Comparison of ENCODE assay signal across 8 cellular contexts in genomic region chr3:194640829-194641228, GRCh38. TPM values are rescaled to one million over a fixed set of nuclear protein-coding genes. Genes with fewer than 3 reads are reported as not detected.
DNase-seq lines count a peak whose midpoint lies in the region; ATAC-seq, FAIRE-seq and TF ChIP-seq lines count a peak whose summit lies in the region.

No MANE protein-coding gene starts in this region.

- dilution Hi-C loops in endothelial cell of umbilical vein (cut with MboI; ENCODE audit: extremely low pct_ligation_motif_present, low sequenced_read_pairs), result no loop called here

- intact Hi-C loops in endothelial cell of umbilical vein (cut with micrococcal nuclease), result loop anchor here (1.0 kb wide), 6 partner anchors 9 to 619 kb away; partner anchors contain the start of gene LSG1
- intact Hi-C loops in kidney (cut with DNase I), result no loop called here

- FAIRE-seq in endothelial cell of umbilical vein (lab: Jason Lieb, UNC) (no peak), kidney (lab: Jason Lieb, UNC) (no peak)

- POLR2A ChIA-PET in endothelial cell of umbilical vein (lab: Charles Lee), result interaction anchor here (0.7 to 1.7 kb wide), 8 partner anchors 12 to 66 kb away, joined by 3 to 10 read pairs (median 6); no protein-coding TSS in a partner anchor

- H3K9me3 ChIP-seq in endothelial cell of umbilical vein (replicated peaks; ENCODE audit: control insufficient read depth, insufficient read depth, low read length) (no peaks in the 10 kb centered on the region), kidney (ENCODE audit: control insufficient read depth in 1 of 2, low read length in 2 of 2) (no peaks in the 10 kb centered on the region)

- H3K9me1 ChIP-seq in endothelial cell of umbilical vein (replicated peaks; ENCODE audit: control insufficient read depth, extremely low read depth, insufficient read depth, low read length), result no peaks in the 10 kb centered on the region

- H3K4me1 ChIP-seq in endothelial cell of umbilical vein (ENCODE audit: control insufficient read depth, extremely low read depth, insufficient read depth, low read length) (peaks cover 35% of the 10 kb centered on the region), kidney (ENCODE audit: control insufficient read depth in 1 of 2, insufficient read depth in 1 of 2, low read depth in 1 of 2, low read length in 2 of 2) (no peaks in the 10 kb centered on the region)

- no peak for ATAC-seq in HG03095 (IDR thresholded peaks at IDR 0.05; ENCODE audit: unreplicated experiment)

- TF ChIP-seq CTCF in GM20000 (IDR thresholded peaks at IDR 0.05; ENCODE audit: extremely low read depth, missing control alignments), result peak; percentile 12
- peak; percentile 49 to 61 for TF ChIP-seq CTCF in endothelial cell of umbilical vein (IDR thresholded peaks at IDR 0.05; ENCODE audit: extremely low read depth in 1 of 2, insufficient read depth in 1 of 2, low read depth in 1 of 2, low read length in 2 of 2)
- TF ChIP-seq CTCF in kidney (IDR thresholded peaks at IDR 0.05; ENCODE audit: borderline replicate concordance, extremely low read depth, insufficient read depth), result no peak

- DNase-seq in GM20000 (ENCODE audit: low spot score) (no peak), T-helper 9 cell (peak; percentile 8), endothelial cell of umbilical vein (ENCODE audit: low read depth, low spot score) (peak; percentile 79), kidney (no peak), ureter (ENCODE audit: low spot score) (no peak), C1 segment of cervical spinal cord (lab: John Stamatoyannopoulos, UW) (no peak)
- DNase-seq in stimulated activated CD4-positive, alpha-beta T cell treated with anti-CD3 and anti-CD28 coated beads, Interleukin-2, amount 100 ng/mL, for 48 hours, result peak; percentile 13 to 27

- no peak for TF ChIP-seq POLR2A in endothelial cell of umbilical vein (IDR thresholded peaks at IDR 0.05; ENCODE audit: low read depth, low read length)

- H3K36me3 ChIP-seq in endothelial cell of umbilical vein (ENCODE audit: control insufficient read depth in 2 of 2, extremely low read depth in 1 of 2, insufficient read depth in 2 of 2, low read length in 2 of 2), result peaks cover 2 to 17% of the 10 kb centered on the region in 2 experiments
- peaks cover 10 to 17% of the 10 kb centered on the region in 2 donors for H3K36me3 ChIP-seq in kidney (ENCODE audit: control insufficient read depth in 1 of 2, insufficient read depth in 2 of 2, low read length in 2 of 2)

- peak overlapping the region; percentile 24 for H2AFZ ChIP-seq in endothelial cell of umbilical vein (ENCODE audit: low read depth, low read length)

- H3K9ac ChIP-seq in endothelial cell of umbilical vein (replicated peaks; ENCODE audit: extremely low read depth, insufficient read depth, low read length) (peak overlapping the region; percentile 80), kidney (ENCODE audit: low read length in 2 of 2) (no peak overlapping the region)

- TSS peak; percentile 65 for BruUV-seq in endothelial cell of umbilical vein (replicated peaks; lab: Mats Ljungman, UMichigan)

- H3K4me3 ChIP-seq in endothelial cell of umbilical vein (replicated peaks in 1 of 3; ENCODE audit: insufficient read depth in 1 of 3, low read depth in 1 of 3, low read length in 3 of 3) (peak overlapping the region in 1 of 3 experiments; percentile 14), kidney (ENCODE audit: low read length in 2 of 2) (no peak overlapping the region)

- H4K20me1 ChIP-seq in endothelial cell of umbilical vein (replicated peaks; ENCODE audit: control insufficient read depth, extremely low read depth, insufficient read depth, low read length), result no peaks in the 10 kb centered on the region

- CTCF ChIA-PET in endothelial cell of umbilical vein (lab: Charles Lee), result interaction anchor here (0.7 to 3.8 kb wide), 14 partner anchors 9 to 672 kb away, joined by 3 to 52 read pairs (median 6); partner anchors contain the start of gene LSG1

- H3K27ac ChIP-seq in endothelial cell of umbilical vein (ENCODE audit: insufficient read depth, low read depth, low read length) (peak overlapping the region; percentile 91), kidney (ENCODE audit: low read depth in 2 of 2, low read length in 2 of 2) (no peak overlapping the region)

- no peaks in the 10 kb centered on the region for H3K79me2 ChIP-seq in endothelial cell of umbilical vein (ENCODE audit: control insufficient read depth, insufficient read depth, low read length)

- H3K27me3 ChIP-seq in endothelial cell of umbilical vein (ENCODE audit: control insufficient read depth in 2 of 2, insufficient read depth in 2 of 2, low read length in 2 of 2), result no peaks in the 10 kb centered on the region

- peak overlapping the region; percentile 71 for H3K4me2 ChIP-seq in endothelial cell of umbilical vein (ENCODE audit: insufficient read depth, low read length)

TF ChIP-seq in endothelial cell of umbilical vein, 7 proteins besides CTCF, POLR2A, EP300 and RAD21:
- TF ChIP-seq EZH2 (IDR thresholded peaks at IDR 0.05; ENCODE audit: borderline replicate concordance, low read depth, low read length, severe bottlenecking), result no peak
- no peak for TF ChIP-seq FOS (IDR thresholded peaks at IDR 0.05; ENCODE audit: borderline replicate concordance, insufficient read depth, low read length)
- no peak for TF ChIP-seq JUN (IDR thresholded peaks at IDR 0.05; ENCODE audit: borderline replicate concordance, insufficient read depth, insufficient read length, low read depth)
- no peak for TF ChIP-seq MYC (IDR thresholded peaks at IDR 0.05; ENCODE audit: low read depth, low read length)
- no peak for TF ChIP-seq MAX (IDR thresholded peaks at IDR 0.05; ENCODE audit: insufficient read depth, insufficient read length)
- TF ChIP-seq POLR2AphosphoS5 (IDR thresholded peaks at IDR 0.05; ENCODE audit: insufficient read depth, low read depth, low read length), result no peak
- no peak for TF ChIP-seq GATA2 (IDR thresholded peaks at IDR 0.05; ENCODE audit: insufficient read depth, insufficient read length, low read depth, low read length)

RNA-seq across cellular contexts. Expression of gene TMEM44, which starts 7.6 kb away (rescaled TPM):
- 115 and 125 TPM in 2 replicates for total RNA-seq in endothelial cell of umbilical vein
- polyA plus RNA-seq in endothelial cell of umbilical vein, result 88.8 and 93.8 TPM in 2 replicates
- 73.3 and 74.2 TPM in 2 replicates for polyA plus RNA-seq in endothelial cell of umbilical vein (2011; cell fraction: cytosol; rRNA removed)
- 348 and 401 TPM in 2 replicates for polyA plus RNA-seq in endothelial cell of umbilical vein (2011; cell fraction: nucleus; rRNA removed)
- 34.9 and 42.8 TPM in 2 replicates for polyA plus RNA-seq in endothelial cell of umbilical vein (2012)
- polyA minus RNA-seq in endothelial cell of umbilical vein, result 87.1 and 91.8 TPM in 2 replicates
- polyA minus RNA-seq in endothelial cell of umbilical vein (2011; cell fraction: cytosol; rRNA and poly(A)+ RNA removed), result 7.1 TPM
- polyA minus RNA-seq in endothelial cell of umbilical vein (2011; cell fraction: nucleus; rRNA and poly(A)+ RNA removed), result 95.3 and 107 TPM in 2 replicates
- total RNA-seq in kidney, result 15.7 TPM
- 7.0 TPM for polyA plus RNA-seq in kidney (ENCODE audit: insufficient read depth, low read depth, low replicate concordance)
- total RNA-seq in ureter, result 19.9 TPM

RNA-seq across cellular contexts. Expression of gene LSG1, which starts 31.2 kb away (rescaled TPM):
- total RNA-seq in endothelial cell of umbilical vein, result 48.3 and 52.7 TPM in 2 replicates
- polyA plus RNA-seq in endothelial cell of umbilical vein, result 47.1 and 50.0 TPM in 2 replicates
- 35.2 and 39.4 TPM in 2 replicates for polyA plus RNA-seq in endothelial cell of umbilical vein (2011; cell fraction: cytosol; rRNA removed)
- 263 and 312 TPM in 2 replicates for polyA plus RNA-seq in endothelial cell of umbilical vein (2011; cell fraction: nucleus; rRNA removed)
- 29.2 and 52.6 TPM in 2 replicates for polyA plus RNA-seq in endothelial cell of umbilical vein (2012)
- polyA minus RNA-seq in endothelial cell of umbilical vein, result 86.6 and 130 TPM in 2 replicates
- polyA minus RNA-seq in endothelial cell of umbilical vein (2011; cell fraction: cytosol; rRNA and poly(A)+ RNA removed), result 33.1 TPM
- polyA minus RNA-seq in endothelial cell of umbilical vein (2011; cell fraction: nucleus; rRNA and poly(A)+ RNA removed), result 95.1 and 134 TPM in 2 replicates
- 33.3 TPM for total RNA-seq in kidney
- polyA plus RNA-seq in kidney (ENCODE audit: insufficient read depth, low read depth, low replicate concordance), result 14.8 TPM
- 64.5 TPM for total RNA-seq in ureter

RNA-seq across cellular contexts. Expression of gene FAM43A, which starts 44.9 kb away (rescaled TPM):
- total RNA-seq in endothelial cell of umbilical vein (246 and 307 TPM in 2 replicates), kidney (11.4 TPM), ureter (5.2 TPM)
- polyA plus RNA-seq in endothelial cell of umbilical vein (244 and 316 TPM in 2 replicates), kidney (ENCODE audit: insufficient read depth, low read depth, low replicate concordance) (5.0 TPM)
- 143 and 265 TPM in 2 replicates for polyA plus RNA-seq in endothelial cell of umbilical vein (2011; cell fraction: cytosol; rRNA removed)
- polyA plus RNA-seq in endothelial cell of umbilical vein (2011; cell fraction: nucleus; rRNA removed), result 173 and 198 TPM in 2 replicates
- polyA plus RNA-seq in endothelial cell of umbilical vein (2012), result 105 and 115 TPM in 2 replicates
- polyA minus RNA-seq in endothelial cell of umbilical vein, result 94.3 and 128 TPM in 2 replicates
- 3.8 TPM for polyA minus RNA-seq in endothelial cell of umbilical vein (2011; cell fraction: cytosol; rRNA and poly(A)+ RNA removed)
- polyA minus RNA-seq in endothelial cell of umbilical vein (2011; cell fraction: nucleus; rRNA and poly(A)+ RNA removed), result 53.5 and 134 TPM in 2 replicates

Comparison
In these comparisons a context has a peak if more than half of its experiments do, and no peak if none do; other contexts are left out.
1. DNase-seq: peak in T-helper 9 cell (single experiment), endothelial cell of umbilical vein (single experiment) and stimulated activated CD4-positive, alpha-beta T cell treated with anti-CD3 and anti-CD28 coated beads, Interleukin-2, amount 100 ng/mL, for 48 hours (2 of 2); none in GM20000 (single experiment), kidney (single experiment), ureter (single experiment) and C1 segment of cervical spinal cord (0 of 14).
2. RNA of gene FAM43A, which starts 44.9 kb away (total RNA-seq): 246 to 307 TPM in endothelial cell of umbilical vein; 11.4 TPM in kidney (single experiment) and 5.2 TPM in ureter (single experiment); every median in the first group is over 10 times any median in the second.